9 cellular contexts compared by ENCODE assay signal in genomic region chr19:43759515-43759914, GRCh38. TPM values are rescaled to one million over a fixed set of nuclear protein-coding genes. Genes with fewer than 3 reads are reported as not detected.
DNase-seq lines count a peak whose midpoint lies in the region; ATAC-seq and TF ChIP-seq lines count a peak whose summit lies in the region.
"Had no signal": no experiment of that assay in that cellular context is flagged by ENCODE, and none has a peak within 500 bp of the region (broad histone marks: within the 10 kb centered on the region; RNA-seq: fewer than 3 reads in every experiment).

No MANE protein-coding gene starts in this region.

- POLR2A ChIA-PET in CD4-positive, alpha-beta memory T cell (lab: Charles Lee; ENCODE audit: partially characterized antibody) = no interaction called here

- CTCF ChIA-PET in CD4-positive, alpha-beta memory T cell (lab: Charles Lee; ENCODE audit: partially characterized antibody) = interaction anchor here (1.2 to 3.1 kb wide), 3 partner anchors 8 to 20 kb away, joined by 3 to 11 read pairs (median 4); no protein-coding TSS in a partner anchor

- intact Hi-C loops in CD4-positive, alpha-beta memory T cell (cut with micrococcal nuclease) = no loop called here

- no peaks in the 10 kb centered on the region for H4K20me1 ChIP-seq in GM23338 (replicated peaks; ENCODE audit: insufficient read depth)

- peak; percentile 22 for ATAC-seq in GM23338
- no peak for ATAC-seq in GM21529 (IDR thresholded peaks at IDR 0.05; ENCODE audit: unreplicated experiment)

- peak overlapping the region; percentile 37 for H3K27ac Mint-ChIP-seq in GM23338
- no peak overlapping the region for H3K27ac Mint-ChIP-seq in CD4-positive, alpha-beta memory T cell

- no peaks in the 10 kb centered on the region for H3K9me2 ChIP-seq in GM23338 (ENCODE audit: insufficient read depth)

- TF ChIP-seq CTCF in GM23338 (conservative IDR thresholded peaks at IDR 0.05; ENCODE audit: low read depth in 2 of 2) (peak in 1 of 2 experiments; percentile 57; a peak in 3 of 4 replicates), fibroblast of villous mesenchyme (IDR thresholded peaks at IDR 0.05; ENCODE audit: insufficient read depth, low read depth, low read length) (peak; percentile 53)

- H3K4me1 Mint-ChIP-seq in GM23338 = peaks cover 10% of the 10 kb centered on the region
- peaks cover 10 to 45% (median 30%) of the 10 kb centered on the region in 4 donors for H3K4me1 Mint-ChIP-seq in CD4-positive, alpha-beta memory T cell

- peaks cover 21% of the 10 kb centered on the region for H3K27me3 Mint-ChIP-seq in GM23338 (ENCODE audit: insufficient read depth, low read depth, poor library complexity)
- no peaks in the 10 kb centered on the region for H3K27me3 Mint-ChIP-seq in CD4-positive, alpha-beta memory T cell

- 0 out of 2 replicates have a peak overlapping the region, but pooled peaks have one; percentile 23 for H3K27ac ChIP-seq in GM23338 (ENCODE audit: low read depth)
- H3K27ac ChIP-seq in CD4-positive, alpha-beta memory T cell (ENCODE audit: low read depth, low read length) = no peak overlapping the region

- H3K9me3 ChIP-seq in CD4-positive, alpha-beta memory T cell (ENCODE audit: control insufficient read depth in 1 of 2, low read length in 2 of 2) = no peaks in the 10 kb centered on the region

- H3K4me2 ChIP-seq in GM23338 = no peak overlapping the region

- no peaks in the 10 kb centered on the region; the same call in 1 of the 2 replicates for H3K4me1 ChIP-seq in GM23338 (ENCODE audit: insufficient read depth)
- H3K4me1 ChIP-seq in CD4-positive, alpha-beta memory T cell (ENCODE audit: insufficient read depth, low read length) = peaks cover 20% of the 10 kb centered on the region

- H3K9me3 Mint-ChIP-seq in GM23338 = no peaks in the 10 kb centered on the region; the same call in 2 of the 3 replicates
- peaks cover 0 to 3% (median 0%) of the 10 kb centered on the region in 8 donors for H3K9me3 Mint-ChIP-seq in CD4-positive, alpha-beta memory T cell

- H3K36me3 Mint-ChIP-seq in GM23338 (ENCODE audit: low read depth) = peaks cover 12% of the 10 kb centered on the region; the same call in 2 of the 3 replicates
- peaks cover 0 to 6% of the 10 kb centered on the region in 2 donors for H3K36me3 Mint-ChIP-seq in CD4-positive, alpha-beta memory T cell

- H3K36me3 ChIP-seq in GM23338 (ENCODE audit: insufficient read depth) = no peaks in the 10 kb centered on the region
- H3K36me3 ChIP-seq in CD4-positive, alpha-beta memory T cell (ENCODE audit: insufficient read depth, low read length) = no peaks in the 10 kb centered on the region

- H3K79me2 ChIP-seq in GM23338 (replicated peaks; ENCODE audit: insufficient read depth) = 0 out of 2 replicates have a peak, but pooled peaks cover 4% of the 10 kb centered on the region

- no peaks in the 10 kb centered on the region for H3K27me3 ChIP-seq in GM23338 (ENCODE audit: insufficient read depth)
- no peaks in the 10 kb centered on the region for H3K27me3 ChIP-seq in CD4-positive, alpha-beta memory T cell (ENCODE audit: insufficient read depth, low read length)

- H3K4me3 Mint-ChIP-seq in GM23338 = no peak overlapping the region; the same call in 2 of the 3 replicates
- H3K4me3 Mint-ChIP-seq in CD4-positive, alpha-beta memory T cell = no peak overlapping the region

- H3F3A ChIP-seq in GM23338 (replicated peaks; ENCODE audit: low read depth) = 0 out of 2 replicates have a peak, but pooled peaks cover 3% of the 10 kb centered on the region

- no peak overlapping the region for H2AFZ ChIP-seq in GM23338

- H3K4me3 ChIP-seq in GM23338 = no peak overlapping the region
- H3K4me3 ChIP-seq in fibroblast of villous mesenchyme (ENCODE audit: low read depth, low read length) = no peak overlapping the region
- H3K4me3 ChIP-seq in CD4-positive, alpha-beta memory T cell (ENCODE audit: low read length in 2 of 2) = no peak overlapping the region

- DNase-seq in AG20443 (ENCODE audit: low spot score) (peak; percentile 66), GM23338 (ENCODE audit: low spot score) (peak; percentile 59), SW480 (ENCODE audit: low spot score) (peak; percentile 74), fibroblast of villous mesenchyme (ENCODE audit: low read depth) (peak; percentile 44), cortex of kidney (lab: John Stamatoyannopoulos, UW) (no peak), NCI-H2107 treated with DMSO at 0.1 percent for 48 hours (lab: John Stamatoyannopoulos, UW; ENCODE audit: unreplicated experiment) (no peak)
- no peak for DNase-seq in CD4-positive, alpha-beta memory T cell

TF ChIP-seq in GM23338, 12 proteins besides CTCF, POLR2A, EP300 and RAD21:
- TF ChIP-seq JUNB (IDR thresholded peaks at IDR 0.05; ENCODE audit: unreplicated experiment) (no peak), EZH2phosphoT487 (IDR thresholded peaks at IDR 0.05; ENCODE audit: unreplicated experiment) (no peak), ZNF462 (CRISPR knock-in tag; IDR thresholded peaks at IDR 0.05) (no peak)

RNA-seq across cellular contexts. Expression of gene SMG9, which starts 4.8 kb away (rescaled TPM):
- 6.3 and 13.2 TPM in 2 replicates for total RNA-seq in GM23338 (2014; rRNA removed; shearing (Covaris generic))
- 14.0 and 15.7 TPM in 2 replicates for polyA plus RNA-seq in GM23338 (2016; fragmentation: Nextera tagmentation; extraction: Ambion mirVana)
- 13.0 and 14.5 TPM in 2 replicates for total RNA-seq in fibroblast of villous mesenchyme
- 10 to 100 TPM; 57.6 to 57.9 TPM for total RNA-seq in CD4-positive, alpha-beta memory T cell
- polyA plus RNA-seq in CD4-positive, alpha-beta memory T cell = 10 to 100 TPM in 1 of 2 donors, 1 to 10 TPM in 1; 3.8 to 13.7 TPM

RNA-seq across cellular contexts. Expression of gene KCNN4, which starts 21.3 kb away (rescaled TPM):
- 3.2 and 3.4 TPM in 2 replicates for total RNA-seq in GM23338 (2014; rRNA removed; shearing (Covaris generic))
- polyA plus RNA-seq in GM23338 (2016; fragmentation: Nextera tagmentation; extraction: Ambion mirVana) = 0.75 and 0.86 TPM in 2 replicates
- 0.43 TPM in 1 of 2 replicates, not detected in the other for total RNA-seq in fibroblast of villous mesenchyme
- 10 to 100 TPM; 33.6 to 33.9 TPM for total RNA-seq in CD4-positive, alpha-beta memory T cell
- 10 to 100 TPM; 10.5 to 23.7 TPM for polyA plus RNA-seq in CD4-positive, alpha-beta memory T cell

RNA-seq across cellular contexts. Expression of gene LYPD5, which starts 42.7 kb away (rescaled TPM):
- 0.54 and 1.1 TPM in 2 replicates for total RNA-seq in GM23338 (2014; rRNA removed; shearing (Covaris generic))
- 0.61 and 1.5 TPM in 2 replicates for polyA plus RNA-seq in GM23338 (2016; fragmentation: Nextera tagmentation; extraction: Ambion mirVana)
- under 0.01 and 0.43 TPM in 2 replicates for total RNA-seq in fibroblast of villous mesenchyme
- total RNA-seq in CD4-positive, alpha-beta memory T cell = under 1 TPM; 0.49 to 0.97 TPM
- polyA plus RNA-seq in CD4-positive, alpha-beta memory T cell = under 1 TPM; 0.27 to 0.50 TPM

RNA-seq across cellular contexts. Expression of gene IRGC, which starts 43.6 kb away (rescaled TPM):
- total RNA-seq in GM23338 (2014; rRNA removed; shearing (Covaris generic)) = not detected in 2 replicates
- polyA plus RNA-seq in GM23338 (2016; fragmentation: Nextera tagmentation; extraction: Ambion mirVana) = not detected in 2 replicates
- total RNA-seq in fibroblast of villous mesenchyme = not detected in 2 replicates
- not detected for total RNA-seq in CD4-positive, alpha-beta memory T cell
- not detected for polyA plus RNA-seq in CD4-positive, alpha-beta memory T cell
- total RNA-seq: glomerular endothelial cell had no signal

Comparison
In these comparisons a context has a peak if more than half of its experiments do, and no peak if none do; other contexts are left out.
1. DNase-seq: peak in AG20443 (single experiment), GM23338 (single experiment), SW480 (single experiment) and fibroblast of villous mesenchyme (single experiment); none in CD4-positive, alpha-beta memory T cell (0 of 5), cortex of kidney (single experiment) and NCI-H2107 treated with DMSO at 0.1 percent for 48 hours (single experiment).